ENCODE assay signal across 8 cellular contexts in the genomic region with DNA sequence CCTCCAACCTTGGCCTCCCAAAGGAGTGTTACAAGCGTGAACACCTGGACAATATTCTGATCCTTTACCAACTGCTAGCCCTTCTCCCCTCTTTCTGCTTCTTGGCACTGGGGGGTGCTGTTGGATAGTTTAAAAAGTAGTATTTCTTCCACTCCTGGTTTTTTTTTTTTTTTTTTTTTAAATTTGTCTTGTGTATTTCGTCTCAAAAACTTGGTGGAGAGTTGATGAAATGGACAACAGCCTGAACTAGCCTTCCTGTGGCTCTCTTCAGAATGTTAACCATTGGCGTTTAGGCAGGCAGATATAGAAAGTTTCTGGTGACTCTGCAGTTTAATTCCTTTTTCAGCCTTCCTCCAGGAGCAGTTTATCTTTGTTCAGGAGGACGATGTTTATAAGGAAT.
DNase-seq lines count a peak whose midpoint lies in the region; ATAC-seq, FAIRE-seq and TF ChIP-seq lines count a peak whose summit lies in the region.

No MANE protein-coding gene starts in this region.

- peak overlapping the region; percentile 84 to 90 for H3K27ac ChIP-seq in A549
- H3K27ac ChIP-seq in right lobe of liver = no peak overlapping the region

- H3K4me1 Mint-ChIP-seq in activated T-cell treated with anti-CD3 and anti-CD28 coated beads, Interleukin-2, amount 50 U/mL, for 4 hours (ENCODE audit: low read depth) = peaks cover 17% of the 10 kb centered on the region

- H3K4me2 ChIP-seq in A549 = peak overlapping the region; percentile 60

- CTCF ChIA-PET in A549 (lab: Yijun Ruan, JAX) = interaction anchor here (0.6 to 4.6 kb wide), 29 partner anchors 8 to 1536 kb away, joined by 3 to 54 read pairs (median 4); no protein-coding TSS in a partner anchor

- WGBS in A549 (ENCODE audit: missing lambda C conversion rate) = 17% methylated on average over 4 of the region's 4 CpGs
- WGBS in right lobe of liver (ENCODE audit: insufficient coverage, low coverage, low lambda C conversion rate, missing lambda C conversion rate) = 23% methylated on average over 4 of the region's 4 CpGs

- intact Hi-C loops in right lobe of liver (cut with DNase I) = loop anchor here in 1 of 2 donors (10.0 kb wide), 1 partner anchor 610 kb away; no protein-coding TSS in a partner anchor

- H3K27me3 Mint-ChIP-seq in activated T-cell treated with anti-CD3 and anti-CD28 coated beads, Interleukin-2, amount 50 U/mL, for 4 hours (ENCODE audit: low read depth) = peaks cover 5% of the 10 kb centered on the region

- POLR2A ChIA-PET in A549 (lab: Yijun Ruan, JAX) = no interaction called here

- peaks cover 11% of the 10 kb centered on the region for H3K4me1 ChIP-seq in A549
- no peaks in the 10 kb centered on the region for H3K4me1 ChIP-seq in right lobe of liver

- H3K27me3 ChIP-seq in right lobe of liver = no peaks in the 10 kb centered on the region

- H3K36me3 ChIP-seq in right lobe of liver = no peaks in the 10 kb centered on the region

- DNase-seq in A549 (ENCODE audit: low read depth in 1 of 2, low spot score in 1 of 2) (peak; percentile 15 to 64), GM03348 (ENCODE audit: low spot score) (peak; percentile 60), NCI-H446 (lab: John Stamatoyannopoulos, UW) (peak; percentile 72 to 80), cerebellar cortex (ENCODE audit: low spot score) (peak; percentile 62), right lobe of liver (no peak), H54 (ENCODE audit: insufficient read length, low spot score) (no peak)
- DNase-seq in activated T-cell treated with anti-CD3 and anti-CD28 coated beads, Interleukin-2, amount 50 U/mL, for 4 hours = no peak

- TF ChIP-seq RAD21 in A549 (conservative IDR thresholded peaks at IDR 0.05 in 1 of 2, IDR thresholded peaks at IDR 0.05 in 1 of 2) = peak; percentile 80 to 90

- FAIRE-seq in A549 (lab: Jason Lieb, UNC) = no peak
- FAIRE-seq in H54 (lab: Jason Lieb, UNC) = no peak

- no peaks in the 10 kb centered on the region for H3K36me3 Mint-ChIP-seq in activated T-cell treated with anti-CD3 and anti-CD28 coated beads, Interleukin-2, amount 50 U/mL, for 4 hours (ENCODE audit: insufficient read depth)

- TF ChIP-seq POLR2A in A549 (IDR thresholded peaks at IDR 0.05; ENCODE audit: low read length) (no peak), right lobe of liver (IDR thresholded peaks at IDR 0.05) (no peak), H54 (IDR thresholded peaks at IDR 0.05; ENCODE audit: low read depth, low read length) (no peak)

- TF ChIP-seq EP300 in A549 (IDR thresholded peaks at IDR 0.05) = no peak

- peak; percentile 83 to 89; a peak in 5 of 6 replicates for ATAC-seq in A549
- peak; percentile 72 to 86 (median 76) for ATAC-seq in right lobe of liver
- ATAC-seq in HG02852 (IDR thresholded peaks at IDR 0.05; ENCODE audit: unreplicated experiment) = no peak
- ATAC-seq in activated T-cell treated with anti-CD3 and anti-CD28 coated beads, Interleukin-2, amount 50 U/mL, for 4 hours = no peak

- H3K9me3 Mint-ChIP-seq in activated T-cell treated with anti-CD3 and anti-CD28 coated beads, Interleukin-2, amount 50 U/mL, for 4 hours = no peaks in the 10 kb centered on the region

- H3K4me3 ChIP-seq in A549 = no peak overlapping the region
- H3K4me3 ChIP-seq in right lobe of liver = no peak overlapping the region

- peak; percentile 70 for TF ChIP-seq CTCF in A549 (IDR thresholded peaks at IDR 0.05)
- peak; percentile 55 to 62 (median 62) for TF ChIP-seq CTCF in right lobe of liver (IDR thresholded peaks at IDR 0.05)

- peaks cover 7% of the 10 kb centered on the region; the same call in 2 of the 3 replicates for H3K9me3 ChIP-seq in A549
- no peaks in the 10 kb centered on the region for H3K9me3 ChIP-seq in right lobe of liver

- H3K4me3 Mint-ChIP-seq in activated T-cell treated with anti-CD3 and anti-CD28 coated beads, Interleukin-2, amount 50 U/mL, for 4 hours = no peak overlapping the region

TF ChIP-seq in A549, 52 proteins besides CTCF, POLR2A, EP300 and RAD21:
- TF ChIP-seq ZSCAN20 (CRISPR knock-in tag; IDR thresholded peaks at IDR 0.05) = no peak
- peak; percentile 29 for TF ChIP-seq MAFK (IDR thresholded peaks at IDR 0.05; ENCODE audit: partially characterized antibody)
- no peak for TF ChIP-seq NPAS2 (CRISPR knock-in tag; IDR thresholded peaks at IDR 0.05; ENCODE audit: borderline replicate concordance)
- no peak for TF ChIP-seq HOXB13 (CRISPR knock-in tag; IDR thresholded peaks at IDR 0.05; ENCODE audit: low read depth)
- TF ChIP-seq BHLHE40 (IDR thresholded peaks at IDR 0.05; ENCODE audit: low read depth, low read length) = no peak
- TF ChIP-seq SMC3 (IDR thresholded peaks at IDR 0.05) = peak; percentile 86
- no peak for TF ChIP-seq FOXS1 (CRISPR knock-in tag; IDR thresholded peaks at IDR 0.05)
- no peak for TF ChIP-seq JUN (IDR thresholded peaks at IDR 0.05)
- TF ChIP-seq SREBF2 (IDR thresholded peaks at IDR 0.05) = no peak
- TF ChIP-seq, protein P1, sequence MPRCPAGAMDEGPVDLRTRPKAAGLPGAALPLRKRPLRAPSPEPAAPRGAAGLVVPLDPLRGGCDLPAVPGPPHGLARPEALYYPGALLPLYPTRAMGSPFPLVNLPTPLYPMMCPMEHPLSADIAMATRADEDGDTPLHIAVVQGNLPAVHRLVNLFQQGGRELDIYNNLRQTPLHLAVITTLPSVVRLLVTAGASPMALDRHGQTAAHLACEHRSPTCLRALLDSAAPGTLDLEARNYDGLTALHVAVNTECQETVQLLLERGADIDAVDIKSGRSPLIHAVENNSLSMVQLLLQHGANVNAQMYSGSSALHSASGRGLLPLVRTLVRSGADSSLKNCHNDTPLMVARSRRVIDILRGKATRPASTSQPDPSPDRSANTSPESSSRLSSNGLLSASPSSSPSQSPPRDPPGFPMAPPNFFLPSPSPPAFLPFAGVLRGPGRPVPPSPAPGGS (IDR thresholded peaks at IDR 0.05) = no peak
- TF ChIP-seq ZNF302 (CRISPR knock-in tag; IDR thresholded peaks at IDR 0.05) = no peak
TF ChIP-seq in A549: peak in this region for 2.

Comparison
In these comparisons a context has a peak if more than half of its experiments do, and no peak if none do; other contexts are left out.
1. ATAC-seq: peak in A549 (2 of 2) and right lobe of liver (4 of 4); none in HG02852 (single experiment) and activated T-cell treated with anti-CD3 and anti-CD28 coated beads, Interleukin-2, amount 50 U/mL, for 4 hours (0 of 2).
2. DNase-seq: peak in A549 (2 of 2), GM03348 (single experiment), NCI-H446 (2 of 2) and cerebellar cortex (single experiment); none in right lobe of liver (0 of 3), H54 (single experiment) and activated T-cell treated with anti-CD3 and anti-CD28 coated beads, Interleukin-2, amount 50 U/mL, for 4 hours (single experiment).
3. H3K27ac ChIP-seq: peak in A549 (2 of 2); none in right lobe of liver (0 of 3).